In genomic region chr6:70706491-70707123, GRCh38 we compare ENCODE assay signal across 8 cellular contexts. TPM values are rescaled to one million over a fixed set of nuclear protein-coding genes. Genes with fewer than 3 reads are reported as not detected.
DNase-seq lines count a peak whose midpoint lies in the region; ATAC-seq, FAIRE-seq and TF ChIP-seq lines count a peak whose summit lies in the region.

No MANE protein-coding gene starts in this region.

- no peaks in the 10 kb centered on the region; the same call in 1 of the 2 replicates for H4K20me1 ChIP-seq in K562 (replicated peaks; ENCODE audit: control insufficient read depth, insufficient read depth, low read length)

- no peaks in the 10 kb centered on the region for H3K9me1 ChIP-seq in K562 (ENCODE audit: control insufficient read depth, insufficient read depth, low read length)

- no peaks in the 10 kb centered on the region for H3K4me1 ChIP-seq in K562 (replicated peaks in 1 of 2; ENCODE audit: control insufficient read depth in 2 of 2, insufficient read depth in 2 of 2, low read length in 2 of 2)
- peaks cover 2 to 5% (median 3%) of the 10 kb centered on the region in 4 donors for H3K4me1 ChIP-seq in liver (ENCODE audit: control insufficient read depth in 4 of 4, insufficient read depth in 4 of 4, low read length in 3 of 4)

- no peak for FAIRE-seq in K562 (lab: Jason Lieb, UNC)

- H3K27ac ChIP-seq in K562 (ENCODE audit: extremely low read depth, low read depth, low read length) (no peak overlapping the region), liver (ENCODE audit: low read depth in 1 of 2, low read length in 2 of 2) (no peak overlapping the region)

- H3K4me3 ChIP-seq in K562: no peak overlapping the region
- no peak overlapping the region for H3K4me3 ChIP-seq in liver (ENCODE audit: low read depth in 1 of 3, low read length in 3 of 3)

- H2AFZ ChIP-seq in K562 (ENCODE audit: low read depth, low read length): no peak overlapping the region

- H3K27me3 ChIP-seq in K562 (ENCODE audit: control insufficient read depth in 2 of 2, insufficient read depth in 2 of 2, low read length in 2 of 2): no peaks in the 10 kb centered on the region
- no peaks in the 10 kb centered on the region for H3K27me3 ChIP-seq in liver (ENCODE audit: control insufficient read depth in 4 of 4, insufficient read depth in 4 of 4, low read length in 3 of 4)

- CTCF ChIA-PET in K562 (lab: Yijun Ruan, JAX; ENCODE audit: low intra/inter-chr PET ratio): interaction anchor here (0.6 to 2.7 kb wide), 5 partner anchors 178 to 666 kb away, joined by 3 to 20 read pairs (median 5); partner anchors contain the start of gene B3GAT2

- no peaks in the 10 kb centered on the region for H3K9me3 ChIP-seq in K562 (replicated peaks; ENCODE audit: control insufficient read depth, insufficient read depth, low read depth, low read length)
- no peaks in the 10 kb centered on the region for H3K9me3 ChIP-seq in liver (ENCODE audit: control insufficient read depth in 4 of 4, low read length in 3 of 4)

- TF ChIP-seq POLR2A in K562 (conservative IDR thresholded peaks at IDR 0.05): no peak

- intact Hi-C loops in K562 (cut with micrococcal nuclease): loop anchor here (1.0 to 5.0 kb wide), 4 partner anchors 178 to 641 kb away; no protein-coding TSS in a partner anchor

- TF ChIP-seq EP300 in K562 (IDR thresholded peaks at IDR 0.05; ENCODE audit: low read length): no peak

- H3K36me3 ChIP-seq in K562 (ENCODE audit: control insufficient read depth, insufficient read depth, low read length) (no peaks in the 10 kb centered on the region), liver (ENCODE audit: control insufficient read depth in 4 of 4, insufficient read depth in 3 of 4, low read depth in 1 of 4, low read length in 3 of 4) (no peaks in the 10 kb centered on the region)

- DNase-seq in activated gamma-delta T cell treated with Interleukin-2 at 50 U/mL for 16 hours: peak; percentile 6
- DNase-seq in activated gamma-delta T cell (lab: John Stamatoyannopoulos, UW): no peak
- peak; percentile 71 for DNase-seq in NCI-H2171 treated with DMSO at 0.1 percent for 48 hours (lab: John Stamatoyannopoulos, UW)
- peak in 3 of 4 experiments; percentile 10 to 49 (median 13) for DNase-seq in K562 (ENCODE audit: extremely low read depth in 1 of 4, low spot score in 3 of 4)
- no peak for DNase-seq in iPS-NIHi7 (ENCODE audit: extremely low spot score)

- 0% methylated on average over 3 of the region's 3 CpGs for WGBS in K562 (ENCODE audit: insufficient coverage, low coverage, missing lambda C conversion rate)
- 3% methylated on average over 3 of the region's 3 CpGs for WGBS in liver

- POLR2A ChIA-PET in K562 (lab: Yijun Ruan, JAX): no interaction called here

- H3K9ac ChIP-seq in K562 (ENCODE audit: insufficient read depth in 1 of 2, low read depth in 2 of 2, low read length in 2 of 2) (no peak overlapping the region), liver (ENCODE audit: low read depth in 1 of 2, low read length in 2 of 2) (no peak overlapping the region)

- no TSS peak for BruUV-seq in K562 (replicated peaks; lab: Mats Ljungman, UMichigan)

- TF ChIP-seq CTCF in K562 (IDR thresholded peaks at IDR 0.05 in 2 of 3, conservative IDR thresholded peaks at IDR 0.05 in 1 of 3; ENCODE audit: insufficient read depth in 2 of 3, low read depth in 1 of 3, low read length in 3 of 3) (peak in 2 of 3 experiments; percentile 42 to 74; a peak in 3 of 6 replicates), liver (IDR thresholded peaks at IDR 0.05; ENCODE audit: low read depth, low read length, missing input control) (peak; percentile 40)

- no peak overlapping the region for H3K4me2 ChIP-seq in K562 (ENCODE audit: insufficient read depth, low read length)

- no peak for ATAC-seq in K562
- no peak for ATAC-seq in GM19455 (IDR thresholded peaks at IDR 0.05; ENCODE audit: unreplicated experiment)
- ATAC-seq in GM18502 (IDR thresholded peaks at IDR 0.05; ENCODE audit: poor library complexity, unreplicated experiment): no peak

- H3K79me2 ChIP-seq in K562 (ENCODE audit: control insufficient read depth, insufficient read depth, low read length): no peaks in the 10 kb centered on the region

- in situ Hi-C loops in K562 (cut with MboI): loop anchor here (5.0 to 10.0 kb wide), 2 partner anchors 181 to 248 kb away; partner anchors contain the start of gene B3GAT2

- peak; percentile 64 to 78 for TF ChIP-seq RAD21 in K562 (CRISPR knock-in tag; conservative IDR thresholded peaks at IDR 0.05 in 1 of 2, IDR thresholded peaks at IDR 0.05 in 1 of 2)
- TF ChIP-seq RAD21 in liver (IDR thresholded peaks at IDR 0.05): peak; percentile 82 to 85

TF ChIP-seq in K562, 482 proteins besides CTCF, POLR2A, EP300 and RAD21 (continues in another document):
- TF ChIP-seq RB1 (IDR thresholded peaks at IDR 0.05; ENCODE audit: low read depth) (no peak), ZNF431 (CRISPR knock-in tag; IDR thresholded peaks at IDR 0.05) (no peak), SMC3 (conservative IDR thresholded peaks at IDR 0.05; ENCODE audit: insufficient read depth, low read depth, low read length) (0 out of 2 replicates have a peak, but pooled peaks have one; percentile 23), CEBPG (CRISPR knock-in tag; IDR thresholded peaks at IDR 0.05) (no peak), CEBPG (tag; conservative IDR thresholded peaks at IDR 0.05 in 1 of 2, IDR thresholded peaks at IDR 0.05 in 1 of 2) (peak; percentile 52 to 60; a peak in 3 of 4 replicates), CEBPB (tag; IDR thresholded peaks at IDR 0.05) (peak; percentile 39), PYGO2 (tag; IDR thresholded peaks at IDR 0.05) (no peak), DEAF1 (CRISPR knock-in tag; IDR thresholded peaks at IDR 0.05) (peak; percentile 30; the same call in 1 of the 2 replicates)

TF ChIP-seq in liver, 16 proteins besides CTCF, POLR2A, EP300 and RAD21 (continues in another document):
- TF ChIP-seq FOXA2 (IDR thresholded peaks at IDR 0.05) (no peak), NR2F2 (IDR thresholded peaks at IDR 0.05) (no peak), REST (IDR thresholded peaks at IDR 0.05) (no peak), GABPA (IDR thresholded peaks at IDR 0.05 in 1 of 2, conservative IDR thresholded peaks at IDR 0.05 in 1 of 2) (no peak), HNF4G (IDR thresholded peaks at IDR 0.05) (no peak), RXRA (IDR thresholded peaks at IDR 0.05) (no peak)
- TF ChIP-seq, protein P1, sequence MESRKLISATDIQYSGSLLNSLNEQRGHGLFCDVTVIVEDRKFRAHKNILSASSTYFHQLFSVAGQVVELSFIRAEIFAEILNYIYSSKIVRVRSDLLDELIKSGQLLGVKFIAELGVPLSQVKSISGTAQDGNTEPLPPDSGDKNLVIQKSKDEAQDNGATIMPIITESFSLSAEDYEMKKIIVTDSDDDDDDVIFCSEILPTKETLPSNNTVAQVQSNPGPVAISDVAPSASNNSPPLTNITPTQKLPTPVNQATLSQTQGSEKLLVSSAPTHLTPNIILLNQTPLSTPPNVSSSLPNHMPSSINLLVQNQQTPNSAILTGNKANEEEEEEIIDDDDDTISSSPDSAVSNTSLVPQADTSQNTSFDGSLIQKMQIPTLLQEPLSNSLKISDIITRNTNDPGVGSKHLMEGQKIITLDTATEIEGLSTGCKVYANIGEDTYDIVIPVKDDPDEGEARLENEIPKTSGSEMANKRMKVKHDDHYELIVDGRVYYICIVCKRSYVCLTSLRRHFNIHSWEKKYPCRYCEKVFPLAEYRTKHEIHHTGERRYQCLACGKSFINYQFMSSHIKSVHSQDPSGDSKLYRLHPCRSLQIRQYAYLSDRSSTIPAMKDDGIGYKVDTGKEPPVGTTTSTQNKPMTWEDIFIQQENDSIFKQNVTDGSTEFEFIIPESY (IDR thresholded peaks at IDR 0.05): no peak

RNA-seq across cellular contexts. Expression of gene SMAP1, which starts 38.9 kb away (rescaled TPM):
- 3.7 and 17.4 TPM in 2 replicates for total RNA-seq in K562 (2011; cell fraction: chromatin; rRNA removed; ENCODE audit: low replicate concordance)
- total RNA-seq in K562 (2011; cell fraction: nucleolus; rRNA removed): 3.7 and 5.8 TPM in 2 replicates
- total RNA-seq in K562 (2011; cell fraction: nucleoplasm; rRNA removed): 5.8 and 6.9 TPM in 2 replicates
- total RNA-seq in K562 (2014; rRNA removed) (14.1 and 15.1 TPM in 2 replicates), K562 (2014; rRNA removed; fragmentation: Illumina TruSeq; extraction: Trizol) (20.8 and 22.2 TPM in 2 replicates), K562 (2015; rRNA removed; fragmentation: Illumina TruSeq; extraction: Trizol) (18.2 and 19.4 TPM in 2 replicates), K562 (2021) (18.0 and 19.6 TPM in 2 replicates), liver (10 to 100 TPM; 12.6 to 13.3 TPM)
- polyA plus RNA-seq in K562 (2011; rRNA removed) (14.3 and 15.5 TPM in 2 replicates), K562 (2014; fragmentation: Illumina TruSeq; extraction: Trizol) (21.2 and 26.4 TPM in 2 replicates), K562 (2014; fragmentation: Nextera tagmentation; extraction: Ambion mirVana) (10 to 100 TPM; 11.4 to 11.7 TPM), K562 (2014; rRNA removed) (11.2 and 12.3 TPM in 2 replicates), liver (10 to 100 TPM in 1 of 2 donors, 1 to 10 TPM in 1; 9.3 to 12.9 TPM)
- polyA plus RNA-seq in K562 (2011; cell fraction: cytosol; rRNA removed): 11.0 and 12.0 TPM in 2 replicates
- 9.4 and 9.7 TPM in 2 replicates for polyA plus RNA-seq in K562 (2011; cell fraction: nucleus; rRNA removed)
- 17.0 and 26.5 TPM in 2 replicates for polyA plus RNA-seq in K562 (2012)
- polyA minus RNA-seq in K562 (2011; rRNA and poly(A)+ RNA removed): 18.4 and 18.7 TPM in 2 replicates
- 14.4 and 14.7 TPM in 2 replicates for polyA minus RNA-seq in K562 (2011; cell fraction: cytosol; rRNA and poly(A)+ RNA removed)
- 5.7 and 7.4 TPM in 2 replicates for polyA minus RNA-seq in K562 (2011; cell fraction: nucleus; rRNA and poly(A)+ RNA removed)

Comparison
In these comparisons a context has a peak if more than half of its experiments do, and no peak if none do; other contexts are left out.
1. DNase-seq: peak in activated gamma-delta T cell treated with Interleukin-2 at 50 U/mL for 16 hours (single experiment), NCI-H2171 treated with DMSO at 0.1 percent for 48 hours (single experiment) and K562 (3 of 4); none in activated gamma-delta T cell (single experiment) and iPS-NIHi7 (single experiment).